8 cellular contexts compared by ENCODE assay signal in genomic region chr9:34701769-34702736, GRCh38. TPM values are rescaled to one million over a fixed set of nuclear protein-coding genes. Genes with fewer than 3 reads are reported as not detected.
DNase-seq lines count a peak whose midpoint lies in the region; ATAC-seq and TF ChIP-seq lines count a peak whose summit lies in the region.

No MANE protein-coding gene starts in this region.

- POLR2A ChIA-PET in activated B cell treated with CpG ODN at 0.5 μM for 24 hours (lab: Charles Lee): no interaction called here

- peak overlapping the region; percentile 45 for H3K4me3 ChIP-seq in HFF-Myc (replicated peaks; ENCODE audit: low read depth, low read length)
- H3K4me3 ChIP-seq in cardiac fibroblast (replicated peaks in 1 of 2; ENCODE audit: low read depth in 2 of 2, low read length in 2 of 2): peak overlapping the region; percentile 49 to 66
- peak overlapping the region; percentile 34 to 72 (median 57) for H3K4me3 ChIP-seq in skin epidermis

- ATAC-seq in activated B cell treated with CpG ODN at 0.5 μM for 24 hours (ENCODE audit: low read depth) (peak; percentile 82), HG03571 (IDR thresholded peaks at IDR 0.05; ENCODE audit: unreplicated experiment) (no peak)

- peak overlapping the region; percentile 31 to 92 (median 82) for H3K27ac ChIP-seq in skin epidermis

- TF ChIP-seq CTCF in HFF-Myc (IDR thresholded peaks at IDR 0.05; ENCODE audit: low read depth, low read length, missing control alignments): peak; percentile 100
- peak; percentile 27 for TF ChIP-seq CTCF in activated B cell treated with CpG ODN at 0.5 μM for 24 hours (IDR thresholded peaks at IDR 0.05)
- TF ChIP-seq CTCF in cardiac fibroblast (IDR thresholded peaks at IDR 0.05; ENCODE audit: low read depth, low read length): peak; percentile 100

- peaks cover 20% of the 10 kb centered on the region for H3K27me3 Mint-ChIP-seq in activated B cell treated with CpG ODN at 0.5 μM for 24 hours

- CTCF ChIA-PET in activated B cell treated with CpG ODN at 0.5 μM for 24 hours (lab: Charles Lee): interaction anchor here (0.7 to 2.2 kb wide), 11 partner anchors 9 to 298 kb away, joined by 3 to 18 read pairs (median 3); partner anchors contain the start of genes CCL19, CCL27, GALT and RPP25L

- H3K36me3 Mint-ChIP-seq in activated B cell treated with CpG ODN at 0.5 μM for 24 hours (ENCODE audit: low read depth): no peaks in the 10 kb centered on the region

- intact Hi-C loops in activated B cell treated with CpG ODN at 0.5 μM for 24 hours (cut with micrococcal nuclease): loop anchor here (1.0 to 5.0 kb wide), 8 partner anchors 27 to 775 kb away; partner anchors contain the start of genes GALT, PIGO and RPP25L

- peaks cover 8% of the 10 kb centered on the region for H3K4me1 Mint-ChIP-seq in activated B cell treated with CpG ODN at 0.5 μM for 24 hours

- H3K27ac Mint-ChIP-seq in activated B cell treated with CpG ODN at 0.5 μM for 24 hours: no peak overlapping the region

- peak overlapping the region; percentile 73 for H3K4me3 Mint-ChIP-seq in activated B cell treated with CpG ODN at 0.5 μM for 24 hours

- no peaks in the 10 kb centered on the region for H3K9me3 Mint-ChIP-seq in activated B cell treated with CpG ODN at 0.5 μM for 24 hours

- DNase-seq in DMS53 treated with DMSO at 0.1 percent for 48 hours (lab: John Stamatoyannopoulos, UW; ENCODE audit: unreplicated experiment) (peak; percentile 64), HFF-Myc (ENCODE audit: extremely low read depth, low read depth) (peak; percentile 77), NCI-H2107 treated with DMSO at 0.1 percent for 48 hours (lab: John Stamatoyannopoulos, UW; ENCODE audit: unreplicated experiment) (peak; percentile 63), activated B cell treated with CpG ODN at 0.5 μM for 24 hours (peak; percentile 68), cardiac fibroblast (ENCODE audit: low read depth in 2 of 2) (peak; percentile 87 to 92), iPS-NIHi11 (ENCODE audit: low spot score) (peak; percentile 89)

RNA-seq across cellular contexts. Expression of gene CCL21, which starts 7.9 kb away (rescaled TPM):
- not detected in 2 replicates for total RNA-seq in activated B cell treated with CpG ODN at 0.5 μM for 24 hours

RNA-seq across cellular contexts. Expression of gene CCL19, which starts 11.0 kb away (rescaled TPM):
- not detected in 2 replicates for total RNA-seq in activated B cell treated with CpG ODN at 0.5 μM for 24 hours

RNA-seq across cellular contexts. Expression of gene CCL27, which starts 39.6 kb away (rescaled TPM):
- total RNA-seq in activated B cell treated with CpG ODN at 0.5 μM for 24 hours: not detected in 2 replicates

RNA-seq across cellular contexts. Expression of gene IL11RA, which starts 50.1 kb away (rescaled TPM):
- total RNA-seq in activated B cell treated with CpG ODN at 0.5 μM for 24 hours: 11.2 and 18.8 TPM in 2 replicates

RNA-seq across cellular contexts. Expression of gene GALT, which starts 55.6 kb away (rescaled TPM):
- total RNA-seq in activated B cell treated with CpG ODN at 0.5 μM for 24 hours: 55.9 and 62.5 TPM in 2 replicates

Comparison
In these comparisons a context has a peak if more than half of its experiments do, and no peak if none do; other contexts are left out.
1. CTCF ChIP-seq: peak in every context shown above with its lines; median percentile 100 in HFF-Myc; 100 in cardiac fibroblast; 27 in activated B cell treated with CpG ODN at 0.5 μM for 24 hours.